18 cellular contexts compared by ENCODE assay signal in the genomic region with DNA sequence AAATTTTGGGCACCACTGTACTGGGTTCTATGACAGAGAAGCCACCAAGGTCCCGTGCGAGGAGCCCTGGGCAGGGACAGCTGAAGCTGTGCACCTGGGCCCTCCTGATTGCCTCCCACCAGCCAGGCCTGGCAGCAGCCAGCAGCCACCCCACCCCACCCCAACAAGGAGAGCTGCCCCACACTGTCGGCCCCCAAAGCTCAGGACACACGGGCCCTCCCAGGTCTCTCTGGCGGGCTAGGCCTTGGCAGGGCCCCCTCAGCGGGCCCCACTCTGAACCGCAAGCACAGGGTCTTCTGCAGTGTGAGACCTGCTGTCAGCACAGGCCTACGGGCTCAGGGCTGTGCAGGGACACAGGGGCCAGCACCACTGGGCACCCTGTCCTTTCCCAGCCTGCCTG. TPM values are rescaled to one million over a fixed set of nuclear protein-coding genes. Genes with fewer than 3 reads are reported as not detected.
DNase-seq lines count a peak whose midpoint lies in the region; ATAC-seq, FAIRE-seq and TF ChIP-seq lines count a peak whose summit lies in the region.
"Had no signal": no experiment of that assay in that cellular context is flagged by ENCODE, and none has a peak within 500 bp of the region (broad histone marks: within the 10 kb centered on the region; RNA-seq: fewer than 3 reads in every experiment).

No MANE protein-coding gene starts in this region.

- H3K27me3 ChIP-seq in CD4-positive, alpha-beta T cell (ENCODE audit: control insufficient read depth, insufficient read depth, low read length) = no peaks in the 10 kb centered on the region
- H3K27me3 ChIP-seq in left ventricle myocardium inferior (ENCODE audit: low read depth) = no peaks in the 10 kb centered on the region

- intact Hi-C loops in CD4-positive, alpha-beta T cell (cut with DNase I, micrococcal nuclease) = loop anchor here in 1 of 2 experiments (5.0 to 10.0 kb wide), 2 partner anchors 72 to 235 kb away; a partner anchor contains a TSS
- intact Hi-C loops in left ventricle myocardium inferior (cut with micrococcal nuclease) = no loop called here

- no peak for TF ChIP-seq CTCF in CD4-positive, alpha-beta T cell (IDR thresholded peaks at IDR 0.05)
- TF ChIP-seq CTCF in VCaP (conservative IDR thresholded peaks at IDR 0.05) = no peak
- no peak for TF ChIP-seq CTCF in left ventricle myocardium inferior (IDR thresholded peaks at IDR 0.05; ENCODE audit: borderline replicate concordance)
- TF ChIP-seq CTCF in GM10266 (IDR thresholded peaks at IDR 0.05; ENCODE audit: control insufficient read depth, insufficient read depth, low read depth, missing control alignments) = no peak

- no peaks in the 10 kb centered on the region for H3K9me3 Mint-ChIP-seq in CD4-positive, alpha-beta T cell
- H3K9me3 Mint-ChIP-seq in stimulated activated naive B cell treated with anti-CD40 and anti-IgM and Interleukin-4, amounts not matched to agents 10 μg/mL and 1 μg/mL and 100 μg/mL, for 72 hours = no peaks in the 10 kb centered on the region
- H3K9me3 Mint-ChIP-seq: T-cell had no signal

- H3K4me1 ChIP-seq in left ventricle myocardium inferior = peaks cover 99% of the 10 kb centered on the region

- H3K27ac ChIP-seq in CD4-positive, alpha-beta T cell (ENCODE audit: low read depth, low read length) = no peak overlapping the region
- H3K27ac ChIP-seq in VCaP = peak overlapping the region; percentile 96
- peak overlapping the region; percentile 88 for H3K27ac ChIP-seq in left ventricle myocardium inferior (replicated peaks)
- H3K27ac ChIP-seq: neutrophil had no signal

- CTCF ChIA-PET in CD4-positive, alpha-beta T cell (lab: Charles Lee) = interaction anchor here (9.4 kb wide), 1 partner anchor 56 kb away, joined by 73 read pairs; no protein-coding TSS in a partner anchor

- H3K36me3 ChIP-seq in left ventricle myocardium inferior = no peaks in the 10 kb centered on the region
- H3K36me3 ChIP-seq: neutrophil had no signal

- no peaks in the 10 kb centered on the region for H3K27me3 Mint-ChIP-seq in CD4-positive, alpha-beta T cell
- H3K27me3 Mint-ChIP-seq in stimulated activated naive B cell treated with anti-CD40 and anti-IgM and Interleukin-4, amounts not matched to agents 10 μg/mL and 1 μg/mL and 100 μg/mL, for 72 hours = peaks cover 27 to 48% of the 10 kb centered on the region in 2 donors
- H3K27me3 Mint-ChIP-seq: T-cell had no signal

- DNase-seq in CD4-positive, alpha-beta T cell = no peak
- DNase-seq in left ventricle myocardium inferior = no peak
- DNase-seq in stimulated activated naive B cell treated with anti-CD40 and anti-IgM and Interleukin-4, amounts not matched to agents 10 μg/mL and 1 μg/mL and 100 μg/mL, for 72 hours = no peak
- DNase-seq in GM19239 (ENCODE audit: insufficient read length, low spot score) = no peak
- DNase-seq in GM10266 (ENCODE audit: extremely low spot score) = no peak
- DNase-seq in GOT3 (lab: John Stamatoyannopoulos, UW) = no peak
- DNase-seq: activated CD8-positive, alpha-beta memory T cell treated with anti-CD3 and anti-CD28 coated beads, Interleukin-2, amount 50 U/mL, for 4 hours; activated effector memory CD4-positive, alpha-beta T cell treated with Interleukin-2 at 50 U/mL for 16 hours; DMS153; NCI-H1048; NCI-H2029; PC-3; SIG-M5; stimulated activated CD4-positive, alpha-beta T cell treated with anti-CD3 and anti-CD28 coated beads, Interleukin-12 subunit alpha, Interleukin-12 subunit beta, amount 100 ng/mL, for 4 hours; T-cell had no signal

- POLR2A ChIA-PET in CD4-positive, alpha-beta T cell (lab: Charles Lee) = no interaction called here

- no peak overlapping the region for H3K4me3 ChIP-seq in left ventricle myocardium inferior

- H3K27ac Mint-ChIP-seq in CD4-positive, alpha-beta T cell = peak overlapping the region; percentile 56
- peak overlapping the region; percentile 67 for H3K27ac Mint-ChIP-seq in stimulated activated naive B cell treated with anti-CD40 and anti-IgM and Interleukin-4, amounts not matched to agents 10 μg/mL and 1 μg/mL and 100 μg/mL, for 72 hours

- peak overlapping the region; percentile 50 for H3K4me3 Mint-ChIP-seq in CD4-positive, alpha-beta T cell
- peak overlapping the region in 1 of 2 donors; percentile 52 for H3K4me3 Mint-ChIP-seq in stimulated activated naive B cell treated with anti-CD40 and anti-IgM and Interleukin-4, amounts not matched to agents 10 μg/mL and 1 μg/mL and 100 μg/mL, for 72 hours

- no peak for FAIRE-seq in GM19239 (lab: Jason Lieb, UNC)
- FAIRE-seq: H54 had no signal

- peaks cover 70% of the 10 kb centered on the region for H3K4me1 Mint-ChIP-seq in CD4-positive, alpha-beta T cell (ENCODE audit: low read depth)
- peaks cover 36 to 56% of the 10 kb centered on the region in 2 donors for H3K4me1 Mint-ChIP-seq in stimulated activated naive B cell treated with anti-CD40 and anti-IgM and Interleukin-4, amounts not matched to agents 10 μg/mL and 1 μg/mL and 100 μg/mL, for 72 hours

- no peaks in the 10 kb centered on the region for H3K9me3 ChIP-seq in CD4-positive, alpha-beta T cell (ENCODE audit: control insufficient read depth, low read length)
- no peaks in the 10 kb centered on the region for H3K9me3 ChIP-seq in left ventricle myocardium inferior (replicated peaks)
- H3K9me3 ChIP-seq: neutrophil had no signal

- no peak for ATAC-seq in CD4-positive, alpha-beta T cell (ENCODE audit: poor library complexity)
- ATAC-seq in stimulated activated naive B cell treated with anti-CD40 and anti-IgM and Interleukin-4, amounts not matched to agents 10 μg/mL and 1 μg/mL and 100 μg/mL, for 72 hours (replicated peaks) = peak; percentile 41 to 55
- ATAC-seq: PC-3, T-cell had no signal

- peaks cover 5% of the 10 kb centered on the region for H3K36me3 Mint-ChIP-seq in CD4-positive, alpha-beta T cell (ENCODE audit: low read depth)
- H3K36me3 Mint-ChIP-seq in stimulated activated naive B cell treated with anti-CD40 and anti-IgM and Interleukin-4, amounts not matched to agents 10 μg/mL and 1 μg/mL and 100 μg/mL, for 72 hours = peaks cover 11 to 22% of the 10 kb centered on the region in 2 donors
- H3K36me3 Mint-ChIP-seq: T-cell had no signal

RNA-seq across cellular contexts. Expression of a gene that starts 5.5 kb away (rescaled TPM):
- total RNA-seq in CD4-positive, alpha-beta T cell = 10 to 100 TPM in 1 of 2 experiments, 1 to 10 TPM in 1; 9.9 to 13.7 TPM
- 29.8 TPM for total RNA-seq in left ventricle myocardium inferior

RNA-seq across cellular contexts. Expression of a gene that starts 38.1 kb away (rescaled TPM):
- not detected for total RNA-seq in CD4-positive, alpha-beta T cell
- total RNA-seq in left ventricle myocardium inferior = 3.0 TPM
